ENCODE assay signal across 18 cellular contexts in genomic region chr6:56897789-56898509, GRCh38. TPM values are rescaled to one million over a fixed set of nuclear protein-coding genes. Genes with fewer than 3 reads are reported as not detected.
"Had no signal": no experiment of that assay in that cellular context is flagged by ENCODE, and none has a peak within 500 bp of the region (broad histone marks: within the 10 kb centered on the region; RNA-seq: fewer than 3 reads in every experiment).

No MANE protein-coding gene starts in this region.

- FAIRE-seq: colon, kidney had no signal

- H3K4me3 ChIP-seq: spleen, tibial artery, upper lobe of right lung, vagina had no signal

- H3K27me3 ChIP-seq: foreskin keratinocyte, spleen, tibial artery, upper lobe of right lung, vagina had no signal

- ATAC-seq: foreskin keratinocyte; left lobe of liver; naive thymus-derived CD4-positive, alpha-beta T cell; sciatic nerve; stimulated activated memory B cell treated with anti-CD40 and anti-IgM and Interleukin-4, amounts not matched to agents 10 μg/mL and 1 μg/mL and 100 μg/mL, for 72 hours; upper lobe of right lung had no signal

- DNase-seq: dermis blood vessel endothelial cell; foreskin keratinocyte; kidney; midbrain; naive thymus-derived CD4-positive, alpha-beta T cell; nephron progenitor cell; spleen; stimulated activated CD4-positive, alpha-beta T cell treated with anti-CD3 and anti-CD28 coated beads, Interleukin-15, amount 100 ng/mL, for 24 hours; stimulated activated CD4-positive, alpha-beta T cell treated with anti-CD3 and anti-CD28 coated beads, Interleukin-1b, Interleukin-23, amount 100 ng/mL, for 48 hours; stimulated activated CD4-positive, alpha-beta T cell treated with anti-CD3 and anti-CD28 coated beads, Interleukin-4, amount 100 ng/mL, for 24 hours; tibial artery; upper lobe of right lung had no signal

- H3K27ac ChIP-seq: foreskin keratinocyte, spleen, tibial artery, upper lobe of right lung, vagina had no signal

- H3K4me1 ChIP-seq: foreskin keratinocyte, upper lobe of right lung, vagina had no signal

- H3K36me3 ChIP-seq: spleen, tibial artery, upper lobe of right lung, vagina had no signal

- H3K9me3 ChIP-seq: spleen, tibial artery, upper lobe of right lung, vagina had no signal

RNA-seq across cellular contexts. Expression of gene BEND6, which starts 57.0 kb away (rescaled TPM):
- total RNA-seq: left lobe of liver, skeletal muscle tissue had no signal
- polyA plus RNA-seq: naive thymus-derived CD4-positive, alpha-beta T cell had no signal
